Comparison of ENCODE assay signal across 12 cellular contexts in the genomic region with DNA sequence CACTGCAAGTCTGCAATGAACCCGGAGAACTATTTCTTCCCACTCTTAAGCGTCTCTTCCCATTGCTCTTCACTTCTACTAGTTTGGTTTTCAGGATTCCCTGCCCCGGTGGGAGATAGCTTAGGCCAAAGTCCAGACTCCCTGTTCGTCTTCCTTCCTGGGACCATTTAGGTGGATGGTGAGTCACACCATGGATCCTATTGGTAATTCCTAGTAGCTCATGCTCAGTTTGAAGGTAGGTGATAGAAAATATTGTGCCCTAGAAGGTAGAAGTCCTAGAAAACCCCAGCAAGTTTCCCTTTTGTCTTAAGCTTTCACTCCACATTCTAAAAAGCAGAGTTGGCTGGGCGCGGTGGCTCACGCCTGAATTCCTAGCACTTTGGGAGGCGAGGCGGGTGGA.
"Had no signal": no experiment of that assay in that cellular context is flagged by ENCODE, and none has a peak within 500 bp of the region (broad histone marks: within the 10 kb centered on the region; RNA-seq: fewer than 3 reads in every experiment).

No MANE protein-coding gene starts in this region.

- H3K27ac Mint-ChIP-seq: activated naive CD4-positive, alpha-beta T cell treated with anti-CD3 and anti-CD28 coated beads, Interleukin-2, amount 50 U/mL, for 24 hours had no signal

- H3K9me3 Mint-ChIP-seq: activated naive CD4-positive, alpha-beta T cell treated with anti-CD3 and anti-CD28 coated beads, Interleukin-2, amount 50 U/mL, for 24 hours had no signal

- H3K4me3 ChIP-seq: heart left ventricle, lower lobe of right lung, transverse colon had no signal

- H3K9me3 ChIP-seq: heart left ventricle, lower lobe of right lung, transverse colon had no signal

- H3K27ac ChIP-seq: epithelial cell of prostate, heart left ventricle, lower lobe of right lung, transverse colon had no signal

- H3K27me3 Mint-ChIP-seq: activated naive CD4-positive, alpha-beta T cell treated with anti-CD3 and anti-CD28 coated beads, Interleukin-2, amount 50 U/mL, for 24 hours had no signal

- H3K27me3 ChIP-seq: heart left ventricle, transverse colon had no signal

- H3K4me3 Mint-ChIP-seq: activated naive CD4-positive, alpha-beta T cell treated with anti-CD3 and anti-CD28 coated beads, Interleukin-2, amount 50 U/mL, for 24 hours had no signal

- DNase-seq: activated effector memory CD4-positive, alpha-beta T cell treated with Interleukin-2 at 50 U/mL for 16 hours; caudate nucleus; effector CD8-positive, alpha-beta T cell; left colon; lower lobe of right lung; stimulated activated CD4-positive, alpha-beta T cell treated with anti-CD3 and anti-CD28 coated beads, Interleukin-4, amount 100 ng/mL, for 1 hour; stimulated activated naive CD4-positive, alpha-beta T cell; SW 1271; transverse colon had no signal

- H3K36me3 ChIP-seq: transverse colon had no signal

- ATAC-seq: heart left ventricle, left colon, lower lobe of right lung had no signal

- H3K4me1 Mint-ChIP-seq: activated naive CD4-positive, alpha-beta T cell treated with anti-CD3 and anti-CD28 coated beads, Interleukin-2, amount 50 U/mL, for 24 hours had no signal
